11 cellular contexts compared by ENCODE assay signal in genomic region chr4:58600290-58600689, GRCh38.
DNase-seq lines count a peak whose midpoint lies in the region; ATAC-seq and TF ChIP-seq lines count a peak whose summit lies in the region.
"Had no signal": no experiment of that assay in that cellular context is flagged by ENCODE, and none has a peak within 500 bp of the region (broad histone marks: within the 10 kb centered on the region; RNA-seq: fewer than 3 reads in every experiment).

No MANE protein-coding gene starts in this region.

- H3K27me3 Mint-ChIP-seq in H9 (ENCODE audit: low read depth) (no peaks in the 10 kb centered on the region), WTC11 (ENCODE audit: low read depth) (no peaks in the 10 kb centered on the region)
- no peaks in the 10 kb centered on the region for H3K27me3 Mint-ChIP-seq in activated CD8-positive, alpha-beta T cell treated with anti-CD3 and anti-CD28 coated beads, Interleukin-2, amount 10 ng/mL, durations not matched to agents 7 days and 5 days (ENCODE audit: low read depth)
- H3K27me3 Mint-ChIP-seq: B cell; CD4-positive, alpha-beta T cell had no signal

- no peak overlapping the region for H3T11ph ChIP-seq in H9 (ENCODE audit: low read length)

- H3K27me3 ChIP-seq in H9 (ENCODE audit: insufficient read depth, low read length) (no peaks in the 10 kb centered on the region; the same call in 1 of the 2 replicates), tibial nerve (no peaks in the 10 kb centered on the region)

- no peak overlapping the region for H4K5ac ChIP-seq in H9 (ENCODE audit: insufficient read length, low read depth, low read length)

- H3K27ac ChIP-seq in H9 (ENCODE audit: insufficient read length, low read depth, low read length), result peak overlapping the region; percentile 66
- H3K27ac ChIP-seq in tibial nerve, result no peak overlapping the region

- no peak overlapping the region for H2BK5ac ChIP-seq in H9 (ENCODE audit: insufficient read length, low read length)

- ATAC-seq in WTC11, result peak; percentile 82
- ATAC-seq in activated CD8-positive, alpha-beta T cell treated with anti-CD3 and anti-CD28 coated beads, Interleukin-2, amount 10 ng/mL, durations not matched to agents 7 days and 5 days, result no peak

- TF ChIP-seq CTCF in H9 (conservative IDR thresholded peaks at IDR 0.05) (no peak), WTC11 (IDR thresholded peaks at IDR 0.05) (no peak), tibial nerve (IDR thresholded peaks at IDR 0.05) (no peak)

- TF ChIP-seq POLR2A in tibial nerve (IDR thresholded peaks at IDR 0.05), result no peak

- H3K14ac ChIP-seq in H9 (ENCODE audit: insufficient read depth, low read length), result no peak overlapping the region

- H4K20me1 ChIP-seq in H9 (ENCODE audit: control insufficient read depth, insufficient read depth, insufficient read length), result no peaks in the 10 kb centered on the region

- H3K4ac ChIP-seq in H9 (ENCODE audit: low read depth, low read length), result no peak overlapping the region

- no peaks in the 10 kb centered on the region for H3K79me1 ChIP-seq in H9 (ENCODE audit: insufficient read depth, low read depth, low read length, poor library complexity, severe bottlenecking)

- no peak overlapping the region for H2AFZ ChIP-seq in H9 (ENCODE audit: low read length)

- no peak overlapping the region for H3K9ac ChIP-seq in H9 (ENCODE audit: extremely low read depth, insufficient read length, low read length)

- H3K23ac ChIP-seq in H9 (ENCODE audit: insufficient read length, low read depth, low read length), result no peak overlapping the region

- no peak overlapping the region for H3K4me3 ChIP-seq in tibial nerve

- no peak overlapping the region for H4K8ac ChIP-seq in H9 (replicated peaks; ENCODE audit: insufficient read length, low read depth, low read length)

- H3K79me2 ChIP-seq in H9 (ENCODE audit: insufficient read depth, low read length), result no peaks in the 10 kb centered on the region

- H3K9me3 ChIP-seq in H9 (ENCODE audit: control insufficient read depth, low read depth, low read length), result no peaks in the 10 kb centered on the region
- H3K9me3 ChIP-seq in tibial nerve, result no peaks in the 10 kb centered on the region

- H3K36me3 ChIP-seq in tibial nerve, result no peaks in the 10 kb centered on the region

- H2BK12ac ChIP-seq in H9 (ENCODE audit: insufficient read length, low read depth, low read length), result no peak overlapping the region

- H3K23me2 ChIP-seq in H9 (ENCODE audit: insufficient read length, low read depth, low read length, poor library complexity, severe bottlenecking), result no peaks in the 10 kb centered on the region

- no peak overlapping the region for H2BK120ac ChIP-seq in H9 (ENCODE audit: low read depth, low read length, poor library complexity, severe bottlenecking)

- peaks cover 43 to 57% of the 10 kb centered on the region in 2 experiments for H3K4me1 Mint-ChIP-seq in H9
- H3K4me1 Mint-ChIP-seq in WTC11, result peaks cover 81% of the 10 kb centered on the region
- no peaks in the 10 kb centered on the region for H3K4me1 Mint-ChIP-seq in activated CD8-positive, alpha-beta T cell treated with anti-CD3 and anti-CD28 coated beads, Interleukin-2, amount 10 ng/mL, durations not matched to agents 7 days and 5 days (ENCODE audit: low read depth)
- H3K4me1 Mint-ChIP-seq: B cell had no signal

- peak; percentile 31 for DNase-seq in H9
- DNase-seq in WTC11 (ENCODE audit: low spot score), result no peak
- peak; percentile 64 for DNase-seq in iPS DF 4.7 (ENCODE audit: extremely low read depth, low spot score)
- no peak for DNase-seq in activated CD8-positive, alpha-beta T cell treated with anti-CD3 and anti-CD28 coated beads, Interleukin-2, amount 10 ng/mL, durations not matched to agents 7 days and 5 days
- no peak for DNase-seq in tibial nerve (ENCODE audit: low spot score in 2 of 2)
- DNase-seq in NCI-H1930 (lab: John Stamatoyannopoulos, UW), result no peak
- no peak for DNase-seq in ecto neural progenitor cell (ENCODE audit: low spot score)
- DNase-seq: C1 segment of cervical spinal cord; CD4-positive, alpha-beta T cell; DMS79 had no signal

- H2BK20ac ChIP-seq in H9 (ENCODE audit: low read depth, low read length, poor library complexity, severe bottlenecking), result no peak overlapping the region

- H3K9me3 Mint-ChIP-seq in H9, result peaks cover 12 to 33% of the 10 kb centered on the region in 2 experiments; a peak in 4 of 5 replicates
- no peaks in the 10 kb centered on the region for H3K9me3 Mint-ChIP-seq in WTC11
- H3K9me3 Mint-ChIP-seq in activated CD8-positive, alpha-beta T cell treated with anti-CD3 and anti-CD28 coated beads, Interleukin-2, amount 10 ng/mL, durations not matched to agents 7 days and 5 days (ENCODE audit: insufficient read depth), result peaks cover 17% of the 10 kb centered on the region

- no peaks in the 10 kb centered on the region; the same call in 1 of the 2 replicates for H3K4me1 ChIP-seq in H9 (ENCODE audit: insufficient read depth, low read length)
- no peaks in the 10 kb centered on the region for H3K4me1 ChIP-seq in tibial nerve

- H4K91ac ChIP-seq in H9 (ENCODE audit: insufficient read length, low read depth, low read length), result no peak overlapping the region

- H3K4me2 ChIP-seq in H9 (ENCODE audit: insufficient read depth, insufficient read length, low read length), result no peak overlapping the region

- TF ChIP-seq EP300 in tibial nerve (IDR thresholded peaks at IDR 0.05), result no peak

- peaks cover 0 to 44% (median 30%) of the 10 kb centered on the region in 3 experiments; a peak in 6 of 7 replicates for H3K36me3 Mint-ChIP-seq in H9 (ENCODE audit: insufficient read depth in 1 of 3, low read depth in 3 of 3)
- H3K36me3 Mint-ChIP-seq in WTC11, result no peaks in the 10 kb centered on the region
- no peaks in the 10 kb centered on the region for H3K36me3 Mint-ChIP-seq in activated CD8-positive, alpha-beta T cell treated with anti-CD3 and anti-CD28 coated beads, Interleukin-2, amount 10 ng/mL, durations not matched to agents 7 days and 5 days (ENCODE audit: low read depth)

- H3K56ac ChIP-seq in H9 (ENCODE audit: insufficient read length, low read depth, low read length), result no peak overlapping the region

- no peak overlapping the region for H2BK15ac ChIP-seq in H9 (ENCODE audit: low read depth, low read length)

- H3K27ac Mint-ChIP-seq in H9, result peak overlapping the region; percentile 73 to 88 (median 75); a peak in 6 of 7 replicates
- peak overlapping the region; percentile 79 for H3K27ac Mint-ChIP-seq in WTC11
- H3K27ac Mint-ChIP-seq in activated CD8-positive, alpha-beta T cell treated with anti-CD3 and anti-CD28 coated beads, Interleukin-2, amount 10 ng/mL, durations not matched to agents 7 days and 5 days, result no peak overlapping the region
- H3K27ac Mint-ChIP-seq: B cell; CD4-positive, alpha-beta T cell had no signal

- CTCF ChIA-PET in WTC11 (lab: Charles Lee), result interaction anchor here (1.2 kb wide), 1 partner anchor 8 kb away, joined by 3 read pairs; no protein-coding TSS in a partner anchor
- CTCF ChIA-PET in activated CD8-positive, alpha-beta T cell treated with anti-CD3 and anti-CD28 coated beads, Interleukin-2, amount 10 ng/mL, durations not matched to agents 7 days and 5 days (lab: Charles Lee), result no interaction called here

- H3K18ac ChIP-seq in H9 (ENCODE audit: insufficient read length, low read depth, low read length), result no peak overlapping the region

- H3K4me3 Mint-ChIP-seq in H9, result no peak overlapping the region
- H3K4me3 Mint-ChIP-seq in WTC11, result peak overlapping the region; percentile 4; the same call in 1 of the 2 replicates
- H3K4me3 Mint-ChIP-seq in activated CD8-positive, alpha-beta T cell treated with anti-CD3 and anti-CD28 coated beads, Interleukin-2, amount 10 ng/mL, durations not matched to agents 7 days and 5 days, result no peak overlapping the region
- H3K4me3 Mint-ChIP-seq: B cell; CD4-positive, alpha-beta T cell had no signal

- POLR2A ChIA-PET in WTC11 (lab: Charles Lee), result no interaction called here
- POLR2A ChIA-PET in activated CD8-positive, alpha-beta T cell treated with anti-CD3 and anti-CD28 coated beads, Interleukin-2, amount 10 ng/mL, durations not matched to agents 7 days and 5 days (lab: Charles Lee), result no interaction called here

- H2AK5ac ChIP-seq in H9 (ENCODE audit: insufficient read length, low read length), result no peak overlapping the region

- no CpG with 5 or more reads among the region's 2 CpGs for WGBS in H9 (ENCODE audit: extremely low coverage, insufficient read length, low lambda C conversion rate)
- WGBS in tibial nerve, 2 donors, result 86 to 87% methylated on average over 2 of the region's 2 CpGs

TF ChIP-seq in WTC11, 78 proteins besides CTCF, POLR2A, EP300 and RAD21 (continues in another document):
- no peak for TF ChIP-seq ZNF671 (CRISPR knock-in tag; IDR thresholded peaks at IDR 0.05)
- TF ChIP-seq TEAD1 (CRISPR knock-in tag; IDR thresholded peaks at IDR 0.05), result peak; percentile 19; the same call in 1 of the 2 replicates
- peak; percentile 54; the same call in 1 of the 2 replicates for TF ChIP-seq SP1 (CRISPR knock-in tag; conservative IDR thresholded peaks at IDR 0.05)
- TF ChIP-seq USF1 (CRISPR knock-in tag; IDR thresholded peaks at IDR 0.05), result no peak
- no peak for TF ChIP-seq AR (CRISPR knock-in tag; IDR thresholded peaks at IDR 0.05)

Comparison
In these comparisons a context has a peak if more than half of its experiments do, and no peak if none do; other contexts are left out.
1. DNase-seq: peak in H9 (single experiment) and iPS DF 4.7 (single experiment); none in WTC11 (single experiment), activated CD8-positive, alpha-beta T cell treated with anti-CD3 and anti-CD28 coated beads, Interleukin-2, amount 10 ng/mL, durations not matched to agents 7 days and 5 days (single experiment), tibial nerve (0 of 2), NCI-H1930 (0 of 2) and ecto neural progenitor cell (single experiment).